22 cellular contexts compared by ENCODE assay signal in the genomic region with DNA sequence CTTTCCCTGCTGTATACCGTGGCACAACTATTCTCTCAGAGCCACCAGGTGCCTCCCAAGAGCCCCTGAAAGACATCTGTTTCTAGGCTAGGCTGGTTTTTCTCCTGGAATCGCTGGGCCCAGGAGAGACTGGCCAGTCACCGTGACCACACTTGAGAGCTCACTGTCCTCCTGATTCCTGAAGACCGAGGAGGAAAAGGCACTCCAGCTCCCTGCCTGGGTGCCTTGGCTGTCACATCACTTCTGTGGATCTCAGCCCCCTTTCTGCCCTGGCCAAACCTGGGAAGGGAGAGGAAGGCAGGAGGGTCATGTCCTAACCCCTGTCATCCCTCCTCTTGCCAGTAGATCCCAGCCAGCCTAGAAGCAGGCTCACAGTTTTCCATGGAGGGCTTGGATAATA.
"Had no signal": no experiment of that assay in that cellular context is flagged by ENCODE, and none has a peak within 500 bp of the region (broad histone marks: within the 10 kb centered on the region; RNA-seq: fewer than 3 reads in every experiment).

No MANE protein-coding gene starts in this region.

- H3K36me3 Mint-ChIP-seq: activated naive CD4-positive, alpha-beta T cell treated with anti-CD3 and anti-CD28 coated beads, Interleukin-2, amount 50 U/mL, for 24 hours; naive B cell had no signal

- H3K4me1 Mint-ChIP-seq: central memory CD8-positive, alpha-beta T cell had no signal

- ATAC-seq: activated CD8-positive, alpha-beta T cell treated with anti-CD3 and anti-CD28 coated beads for 36 hours; activated T-cell treated with anti-CD3 and anti-CD28 coated beads, Interleukin-2, amount 50 U/mL, for 4 hours had no signal

- H3K27me3 ChIP-seq: esophagus squamous epithelium, testis had no signal

- H3K9me3 Mint-ChIP-seq: activated B cell treated with CpG ODN at 0.5 μM for 24 hours; activated CD8-positive, alpha-beta T cell treated with anti-CD3 and anti-CD28 coated beads for 36 hours; activated naive CD4-positive, alpha-beta T cell treated with anti-CD3 and anti-CD28 coated beads, Interleukin-2, amount 50 U/mL, for 24 hours; activated T-cell treated with anti-CD3 and anti-CD28 coated beads, Interleukin-2, amount 50 U/mL, for 4 hours; activated T-helper 2 cell treated with anti-CD3 and anti-CD28 coated beads, Interferon-gamma antibody, Interleukin-2, Interleukin-4, amounts not matched to agents 10 μg/mL and 5 μg/mL and 100 μg/mL, durations not matched to agents 14 hours and 24 hours and 36 hours; central memory CD8-positive, alpha-beta T cell; naive B cell; T-helper 2 cell treated with Interferon-gamma antibody and Interleukin-4, amounts not matched to agents 5 μg/mL and 100 μg/mL, for 36 hours had no signal

- H3K27ac ChIP-seq: epithelial cell of prostate, parathyroid adenoma had no signal

- H3K36me3 ChIP-seq: esophagus squamous epithelium, heart right ventricle, spleen had no signal

- H3K4me1 ChIP-seq: parathyroid adenoma, testis had no signal

- H3K9me3 ChIP-seq: esophagus squamous epithelium, heart right ventricle, spleen, testis had no signal

- DNase-seq: activated B cell treated with CpG ODN at 0.5 μM for 24 hours; activated CD4-positive, alpha-beta T cell treated with anti-CD3 and anti-CD28 coated beads, Interleukin-2, amount 50 U/mL, for 1 hour; activated CD8-positive, alpha-beta T cell treated with anti-CD3 and anti-CD28 coated beads for 36 hours; activated T-cell treated with anti-CD3 and anti-CD28 coated beads, Interleukin-2, amount 50 U/mL, for 4 hours; dermis blood vessel endothelial cell; effector CD8-positive, alpha-beta T cell; esophagus squamous epithelium; foreskin melanocyte; heart right ventricle; naive B cell; spleen; stimulated activated CD4-positive, alpha-beta T cell treated with anti-CD3 and anti-CD28 coated beads, Interleukin-2, amount 100 ng/mL, for 48 hours; stimulated activated naive CD4-positive, alpha-beta T cell treated with Interleukin-2 at 50 U/mL for 16 hours; T-helper 1 cell; testis; trophoblast cell had no signal

- H3K27me3 Mint-ChIP-seq: activated B cell treated with CpG ODN at 0.5 μM for 24 hours; activated CD8-positive, alpha-beta T cell treated with anti-CD3 and anti-CD28 coated beads for 36 hours; activated naive CD4-positive, alpha-beta T cell treated with anti-CD3 and anti-CD28 coated beads, Interleukin-2, amount 50 U/mL, for 24 hours; central memory CD8-positive, alpha-beta T cell had no signal

- H3K27ac Mint-ChIP-seq: activated B cell treated with CpG ODN at 0.5 μM for 24 hours; activated CD8-positive, alpha-beta T cell treated with anti-CD3 and anti-CD28 coated beads for 36 hours; activated naive CD4-positive, alpha-beta T cell treated with anti-CD3 and anti-CD28 coated beads, Interleukin-2, amount 50 U/mL, for 24 hours; activated T-helper 2 cell treated with anti-CD3 and anti-CD28 coated beads, Interferon-gamma antibody, Interleukin-2, Interleukin-4, amounts not matched to agents 10 μg/mL and 5 μg/mL and 100 μg/mL, durations not matched to agents 14 hours and 24 hours and 36 hours; naive B cell; T-helper 2 cell treated with Interferon-gamma antibody and Interleukin-4, amounts not matched to agents 5 μg/mL and 100 μg/mL, for 36 hours had no signal

- H3K4me3 Mint-ChIP-seq: activated B cell treated with CpG ODN at 0.5 μM for 24 hours; activated CD8-positive, alpha-beta T cell treated with anti-CD3 and anti-CD28 coated beads for 36 hours; activated naive CD4-positive, alpha-beta T cell treated with anti-CD3 and anti-CD28 coated beads, Interleukin-2, amount 50 U/mL, for 24 hours; activated T-cell treated with anti-CD3 and anti-CD28 coated beads, Interleukin-2, amount 50 U/mL, for 4 hours; central memory CD8-positive, alpha-beta T cell; T-helper 2 cell treated with Interferon-gamma antibody and Interleukin-4, amounts not matched to agents 5 μg/mL and 100 μg/mL, for 36 hours had no signal
